Comparison of ENCODE assay signal across 15 cellular contexts in genomic region chr3:10505791-10506585, GRCh38. TPM values are rescaled to one million over a fixed set of nuclear protein-coding genes. Genes with fewer than 3 reads are reported as not detected.
DNase-seq lines count a peak whose midpoint lies in the region; TF ChIP-seq lines count a peak whose summit lies in the region.
"Had no signal": no experiment of that assay in that cellular context is flagged by ENCODE, and none has a peak within 500 bp of the region (broad histone marks: within the 10 kb centered on the region; RNA-seq: fewer than 3 reads in every experiment).

No MANE protein-coding gene starts in this region.

- H4K91ac ChIP-seq in neuronal stem cell (ENCODE audit: low read depth, low read length, poor library complexity), result no peak overlapping the region

- DNase-seq in CD4-positive, alpha-beta memory T cell, result no peak
- DNase-seq in NCI-H1092 (lab: John Stamatoyannopoulos, UW) (peak; percentile 35), endodermal cell (no peak), neuronal stem cell (ENCODE audit: low spot score) (no peak)
- no peak for DNase-seq in T-helper 2 cell treated with Interferon-gamma antibody and Interleukin-4, amounts not matched to agents 5 μg/mL and 100 μg/mL, for 36 hours (ENCODE audit: low spot score)
- DNase-seq in stimulated activated CD4-positive, alpha-beta T cell treated with anti-CD3 and anti-CD28 coated beads, Interleukin-2, amount 100 ng/mL, for 48 hours, result no peak
- DNase-seq in activated CD4-positive, alpha-beta T cell treated with anti-CD3 and anti-CD28 coated beads, Interleukin-2, amount 10 ng/mL, durations not matched to agents 24 days and 14 days, result no peak
- DNase-seq in activated naive CD8-positive, alpha-beta T cell treated with anti-CD3 and anti-CD28 coated beads for 36 hours, result no peak
- DNase-seq: brain microvascular endothelial cell, Calu3, MV-4-11, PC-3, T1000, thyroid gland had no signal

- no peak overlapping the region for H2BK12ac ChIP-seq in neuronal stem cell (ENCODE audit: low read length)

- peaks cover 6% of the 10 kb centered on the region for H3K27me3 ChIP-seq in CD4-positive, alpha-beta memory T cell (ENCODE audit: insufficient read depth, low read length)
- H3K27me3 ChIP-seq in endodermal cell (ENCODE audit: control insufficient read depth, insufficient read depth, low read length, poor library complexity, severe bottlenecking) (peaks cover 16% of the 10 kb centered on the region), neuronal stem cell (ENCODE audit: control insufficient read depth in 3 of 3, insufficient read depth in 3 of 3, low read depth in 1 of 3, low read length in 3 of 3) (peaks cover 0 to 73% (median 16%) of the 10 kb centered on the region in 3 experiments)
- H3K27me3 ChIP-seq: thyroid gland had no signal

- peak overlapping the region; percentile 95 for H2AK5ac ChIP-seq in neuronal stem cell (ENCODE audit: low read depth, low read length)

- no peaks in the 10 kb centered on the region for H3K4me1 Mint-ChIP-seq in CD4-positive, alpha-beta memory T cell
- H3K4me1 Mint-ChIP-seq in endodermal cell, result no peaks in the 10 kb centered on the region
- H3K4me1 Mint-ChIP-seq in T-helper 2 cell treated with Interferon-gamma antibody and Interleukin-4, amounts not matched to agents 5 μg/mL and 100 μg/mL, for 36 hours (ENCODE audit: low read depth), result no peaks in the 10 kb centered on the region
- no peaks in the 10 kb centered on the region for H3K4me1 Mint-ChIP-seq in activated CD4-positive, alpha-beta T cell treated with anti-CD3 and anti-CD28 coated beads, Interleukin-2, amount 10 ng/mL, durations not matched to agents 24 days and 14 days
- H3K4me1 Mint-ChIP-seq in activated naive CD8-positive, alpha-beta T cell treated with anti-CD3 and anti-CD28 coated beads for 36 hours, result no peaks in the 10 kb centered on the region

- peak overlapping the region; percentile 55 for H3K23ac ChIP-seq in neuronal stem cell (ENCODE audit: low read depth, low read length, poor library complexity)

- H2BK5ac ChIP-seq in neuronal stem cell (ENCODE audit: low read length), result peak overlapping the region; percentile 66

- TF ChIP-seq CTCF in endodermal cell (conservative IDR thresholded peaks at IDR 0.05), result no peak

- H3K4me3 ChIP-seq in CD4-positive, alpha-beta memory T cell (ENCODE audit: low read length in 2 of 2), result no peak overlapping the region
- H3K4me3 ChIP-seq in endodermal cell (ENCODE audit: low read length) (no peak overlapping the region), neuronal stem cell (ENCODE audit: low read length in 2 of 2) (no peak overlapping the region)

- peak overlapping the region; percentile 33 for H3K4me2 ChIP-seq in neuronal stem cell (ENCODE audit: insufficient read depth, low read length, poor library complexity, severe bottlenecking)

- H3K36me3 Mint-ChIP-seq in CD4-positive, alpha-beta memory T cell, result no peaks in the 10 kb centered on the region
- no peaks in the 10 kb centered on the region for H3K36me3 Mint-ChIP-seq in endodermal cell (ENCODE audit: low read depth)
- H3K36me3 Mint-ChIP-seq in T-helper 2 cell treated with Interferon-gamma antibody and Interleukin-4, amounts not matched to agents 5 μg/mL and 100 μg/mL, for 36 hours (ENCODE audit: low read depth), result no peaks in the 10 kb centered on the region
- H3K36me3 Mint-ChIP-seq in activated CD4-positive, alpha-beta T cell treated with anti-CD3 and anti-CD28 coated beads, Interleukin-2, amount 10 ng/mL, durations not matched to agents 24 days and 14 days (ENCODE audit: low read depth), result no peaks in the 10 kb centered on the region
- no peaks in the 10 kb centered on the region for H3K36me3 Mint-ChIP-seq in activated naive CD8-positive, alpha-beta T cell treated with anti-CD3 and anti-CD28 coated beads for 36 hours

- H3K4ac ChIP-seq in neuronal stem cell (ENCODE audit: low read length), result no peak overlapping the region

- H3K18ac ChIP-seq in neuronal stem cell (ENCODE audit: low read length), result peak overlapping the region; percentile 90

- no peak overlapping the region for H2BK120ac ChIP-seq in neuronal stem cell (ENCODE audit: low read depth, low read length)

- H3K36me3 ChIP-seq in CD4-positive, alpha-beta memory T cell (ENCODE audit: insufficient read depth, low read length), result no peaks in the 10 kb centered on the region
- H3K36me3 ChIP-seq in endodermal cell (ENCODE audit: control insufficient read depth, insufficient read depth, low read length) (no peaks in the 10 kb centered on the region), neuronal stem cell (replicated peaks in 1 of 2; ENCODE audit: control insufficient read depth in 2 of 2, insufficient read depth in 2 of 2, low read length in 2 of 2) (no peaks in the 10 kb centered on the region)
- H3K36me3 ChIP-seq: brain microvascular endothelial cell, thyroid gland had no signal

- intact Hi-C loops in CD4-positive, alpha-beta memory T cell (cut with micrococcal nuclease), result no loop called here
- intact Hi-C loops in activated CD4-positive, alpha-beta T cell treated with anti-CD3 and anti-CD28 coated beads, Interleukin-2, amount 10 ng/mL, durations not matched to agents 24 days and 14 days (cut with micrococcal nuclease), result no loop called here

- peaks cover 16% of the 10 kb centered on the region in 2 donors for H3K27me3 Mint-ChIP-seq in CD4-positive, alpha-beta memory T cell
- peaks cover 11% of the 10 kb centered on the region for H3K27me3 Mint-ChIP-seq in endodermal cell (ENCODE audit: insufficient read depth)
- peaks cover 23% of the 10 kb centered on the region for H3K27me3 Mint-ChIP-seq in T-helper 2 cell treated with Interferon-gamma antibody and Interleukin-4, amounts not matched to agents 5 μg/mL and 100 μg/mL, for 36 hours (ENCODE audit: low read depth)
- peaks cover 13% of the 10 kb centered on the region for H3K27me3 Mint-ChIP-seq in activated CD4-positive, alpha-beta T cell treated with anti-CD3 and anti-CD28 coated beads, Interleukin-2, amount 10 ng/mL, durations not matched to agents 24 days and 14 days
- H3K27me3 Mint-ChIP-seq in activated naive CD8-positive, alpha-beta T cell treated with anti-CD3 and anti-CD28 coated beads for 36 hours, result peaks cover 21% of the 10 kb centered on the region

- no peak overlapping the region for H2AFZ ChIP-seq in neuronal stem cell (ENCODE audit: low read length)

- POLR2A ChIA-PET in CD4-positive, alpha-beta memory T cell (lab: Charles Lee; ENCODE audit: partially characterized antibody), result no interaction called here

- peak overlapping the region in 5 of 8 donors; percentile 32 to 75 (median 56) for H3K4me3 Mint-ChIP-seq in CD4-positive, alpha-beta memory T cell
- H3K4me3 Mint-ChIP-seq in endodermal cell, result peak overlapping the region; percentile 24
- no peak overlapping the region for H3K4me3 Mint-ChIP-seq in T-helper 2 cell treated with Interferon-gamma antibody and Interleukin-4, amounts not matched to agents 5 μg/mL and 100 μg/mL, for 36 hours
- H3K4me3 Mint-ChIP-seq in activated CD4-positive, alpha-beta T cell treated with anti-CD3 and anti-CD28 coated beads, Interleukin-2, amount 10 ng/mL, durations not matched to agents 24 days and 14 days, result no peak overlapping the region
- H3K4me3 Mint-ChIP-seq in activated naive CD8-positive, alpha-beta T cell treated with anti-CD3 and anti-CD28 coated beads for 36 hours, result no peak overlapping the region

- H3K9me3 ChIP-seq in CD4-positive, alpha-beta memory T cell (ENCODE audit: control insufficient read depth in 1 of 2, low read length in 2 of 2), result no peaks in the 10 kb centered on the region
- H3K9me3 ChIP-seq in endodermal cell (ENCODE audit: control insufficient read depth, low read length) (no peaks in the 10 kb centered on the region), neuronal stem cell (replicated peaks in 1 of 2; ENCODE audit: control insufficient read depth in 2 of 2, insufficient read depth in 1 of 2, low read depth in 1 of 2, low read length in 2 of 2) (peaks cover 0 to 2% of the 10 kb centered on the region in 2 donors)
- H3K9me3 ChIP-seq: thyroid gland had no signal

- H3K14ac ChIP-seq in neuronal stem cell (ENCODE audit: low read length), result no peak overlapping the region

- 68 to 78% methylated on average over 3 to 20 of the region's 22 CpGs for WGBS in endodermal cell (ENCODE audit: insufficient coverage in 1 of 2, insufficient read length in 1 of 2), 2 experiments
- no CpG with 5 or more reads among the region's 22 CpGs for WGBS in neuronal stem cell (ENCODE audit: extremely low coverage in 2 of 2, insufficient read length in 2 of 2, insufficient replicate concordance in 1 of 2), 2 donors

- peak overlapping the region; percentile 85 for H2BK15ac ChIP-seq in neuronal stem cell (ENCODE audit: low read length)

- CTCF ChIA-PET in CD4-positive, alpha-beta memory T cell (lab: Charles Lee; ENCODE audit: partially characterized antibody), result no interaction called here

- peaks cover 5% of the 10 kb centered on the region for H3K4me1 ChIP-seq in CD4-positive, alpha-beta memory T cell (ENCODE audit: insufficient read depth, low read length)
- no peaks in the 10 kb centered on the region for H3K4me1 ChIP-seq in endodermal cell (ENCODE audit: control insufficient read depth, insufficient read depth, low read length)
- H3K4me1 ChIP-seq in neuronal stem cell (ENCODE audit: control insufficient read depth in 2 of 2, insufficient read depth in 1 of 2, low read depth in 1 of 2, low read length in 2 of 2), result peaks cover 0 to 14% of the 10 kb centered on the region in 2 donors

- H3K9ac ChIP-seq in endodermal cell (ENCODE audit: extremely low read depth, low read length, poor library complexity, severe bottlenecking) (no peak overlapping the region), neuronal stem cell (ENCODE audit: low read depth, low read length, poor library complexity) (peak overlapping the region; percentile 70)

- peak overlapping the region; percentile 65 for H4K8ac ChIP-seq in neuronal stem cell (ENCODE audit: low read depth, low read length)

- H3K27ac ChIP-seq in CD4-positive, alpha-beta memory T cell (ENCODE audit: low read depth, low read length), result no peak overlapping the region
- H3K27ac ChIP-seq in endodermal cell (ENCODE audit: low read depth, low read length) (no peak overlapping the region), neuronal stem cell (replicated peaks; ENCODE audit: low read length) (no peak overlapping the region)
- H3K27ac ChIP-seq: brain microvascular endothelial cell, thyroid gland had no signal

- H3K79me1 ChIP-seq in neuronal stem cell (ENCODE audit: low read depth, low read length), result no peaks in the 10 kb centered on the region

- no peaks in the 10 kb centered on the region for H3K9me3 Mint-ChIP-seq in CD4-positive, alpha-beta memory T cell
- H3K9me3 Mint-ChIP-seq in endodermal cell, result no peaks in the 10 kb centered on the region
- no peaks in the 10 kb centered on the region for H3K9me3 Mint-ChIP-seq in T-helper 2 cell treated with Interferon-gamma antibody and Interleukin-4, amounts not matched to agents 5 μg/mL and 100 μg/mL, for 36 hours
- no peaks in the 10 kb centered on the region for H3K9me3 Mint-ChIP-seq in activated CD4-positive, alpha-beta T cell treated with anti-CD3 and anti-CD28 coated beads, Interleukin-2, amount 10 ng/mL, durations not matched to agents 24 days and 14 days
- no peaks in the 10 kb centered on the region for H3K9me3 Mint-ChIP-seq in activated naive CD8-positive, alpha-beta T cell treated with anti-CD3 and anti-CD28 coated beads for 36 hours

- no peak overlapping the region for H3K27ac Mint-ChIP-seq in CD4-positive, alpha-beta memory T cell
- no peak overlapping the region for H3K27ac Mint-ChIP-seq in endodermal cell
- H3K27ac Mint-ChIP-seq in T-helper 2 cell treated with Interferon-gamma antibody and Interleukin-4, amounts not matched to agents 5 μg/mL and 100 μg/mL, for 36 hours, result no peak overlapping the region
- H3K27ac Mint-ChIP-seq in activated CD4-positive, alpha-beta T cell treated with anti-CD3 and anti-CD28 coated beads, Interleukin-2, amount 10 ng/mL, durations not matched to agents 24 days and 14 days, result no peak overlapping the region
- H3K27ac Mint-ChIP-seq in activated naive CD8-positive, alpha-beta T cell treated with anti-CD3 and anti-CD28 coated beads for 36 hours, result no peak overlapping the region

RNA-seq across cellular contexts. Expression of gene ATP2B2, which starts 0.6 kb away (rescaled TPM):
- total RNA-seq in CD4-positive, alpha-beta memory T cell, result not detected
- polyA plus RNA-seq in CD4-positive, alpha-beta memory T cell, result not detected
- total RNA-seq in endodermal cell, result under 1 TPM in 1 of 2 donors, not detected in 1; 0.09 TPM
- 0.64 TPM for polyA plus RNA-seq in endodermal cell (2013, experiment 1 of 2)
- polyA plus RNA-seq in endodermal cell (2013, experiment 2 of 2), result 0.54 TPM
- 0.15 TPM for polyA plus RNA-seq in neuronal stem cell (2013, experiment 1 of 2)
- 0.17 TPM for polyA plus RNA-seq in neuronal stem cell (2013, experiment 2 of 2)
- total RNA-seq in activated CD4-positive, alpha-beta T cell treated with anti-CD3 and anti-CD28 coated beads, Interleukin-2, amount 10 ng/mL, durations not matched to agents 24 days and 14 days, result 0.31 TPM in 1 of 2 replicates, not detected in the other
- total RNA-seq in activated naive CD8-positive, alpha-beta T cell treated with anti-CD3 and anti-CD28 coated beads for 36 hours, result not detected
- total RNA-seq: Calu3, PC-3 had no signal
- polyA plus RNA-seq: keratinocyte had no signal

Comparison
In these comparisons a context has a peak if more than half of its experiments do, and no peak if none do; other contexts are left out.
1. H3K4me3 Mint-ChIP-seq: peak in CD4-positive, alpha-beta memory T cell (5 of 8) and endodermal cell (single experiment); none in T-helper 2 cell treated with Interferon-gamma antibody and Interleukin-4, amounts not matched to agents 5 μg/mL and 100 μg/mL, for 36 hours (single experiment), activated CD4-positive, alpha-beta T cell treated with anti-CD3 and anti-CD28 coated beads, Interleukin-2, amount 10 ng/mL, durations not matched to agents 24 days and 14 days (single experiment) and activated naive CD8-positive, alpha-beta T cell treated with anti-CD3 and anti-CD28 coated beads for 36 hours (single experiment).